22 cellular contexts compared by ENCODE assay signal in genomic region chr12:39603065-39603464, GRCh38. TPM values are rescaled to one million over a fixed set of nuclear protein-coding genes. Genes with fewer than 3 reads are reported as not detected.
A peak's percentile ranks its signal among the peaks of the same experiment; 100 is the strongest.
DNase-seq lines count a peak whose midpoint lies in the region; ATAC-seq, FAIRE-seq and TF ChIP-seq lines count a peak whose summit lies in the region.
"Had no signal": no experiment of that assay in that cellular context is flagged by ENCODE, and none has a peak within 500 bp of the region (broad histone marks: within the 10 kb centered on the region; RNA-seq: fewer than 3 reads in every experiment).

No MANE protein-coding gene starts in this region.

- no peaks in the 10 kb centered on the region for H3K9me3 ChIP-seq in A549
- no peaks in the 10 kb centered on the region for H3K9me3 ChIP-seq in K562 (replicated peaks; ENCODE audit: control insufficient read depth, insufficient read depth, low read depth, low read length)
- no peaks in the 10 kb centered on the region for H3K9me3 ChIP-seq in pancreas
- H3K9me3 ChIP-seq: BLaER1 had no signal

- FAIRE-seq in A549 (lab: Jason Lieb, UNC) (peak; percentile 7), GM18507 (lab: Jason Lieb, UNC) (peak; percentile 62), K562 (lab: Jason Lieb, UNC) (no peak), pancreas (lab: Jason Lieb, UNC) (peak; percentile 79)
- FAIRE-seq: GM12892, GM19239, H1 had no signal

- no peak for TF ChIP-seq POLR2A in A549 (IDR thresholded peaks at IDR 0.05; ENCODE audit: low read length)
- TF ChIP-seq POLR2A in K562 (conservative IDR thresholded peaks at IDR 0.05): no peak

- ATAC-seq in A549: no peak
- ATAC-seq in K562: no peak
- no peak for ATAC-seq in pancreas
- ATAC-seq: CD8-positive, alpha-beta T cell had no signal

- H3K4me3 ChIP-seq in A549 (no peak overlapping the region), K562 (no peak overlapping the region), pancreas (no peak overlapping the region)
- H3K4me3 ChIP-seq: BLaER1, GM23248 had no signal

- POLR2A ChIA-PET in A549 (lab: Yijun Ruan, JAX): no interaction called here
- POLR2A ChIA-PET in K562 (lab: Yijun Ruan, JAX): no interaction called here

- no peak overlapping the region for H3K9ac ChIP-seq in K562 (ENCODE audit: insufficient read depth in 1 of 2, low read depth in 2 of 2, low read length in 2 of 2)
- H3K9ac ChIP-seq: BLaER1, GM23248 had no signal

- intact Hi-C loops in K562 (cut with micrococcal nuclease) (no loop called here), pancreas (cut with DNase I) (no loop called here)

- TF ChIP-seq CTCF in A549 (IDR thresholded peaks at IDR 0.05) (no peak), K562 (IDR thresholded peaks at IDR 0.05 in 2 of 3, conservative IDR thresholded peaks at IDR 0.05 in 1 of 3; ENCODE audit: insufficient read depth in 2 of 3, low read depth in 1 of 3, low read length in 3 of 3) (no peak), pancreas (IDR thresholded peaks at IDR 0.05) (no peak)

- no peak overlapping the region for H2AFZ ChIP-seq in K562 (ENCODE audit: low read depth, low read length)
- H2AFZ ChIP-seq: GM23248 had no signal

- no peak for TF ChIP-seq EP300 in A549 (IDR thresholded peaks at IDR 0.05)
- no peak for TF ChIP-seq EP300 in K562 (IDR thresholded peaks at IDR 0.05; ENCODE audit: low read length)

- DNase-seq in A549 (ENCODE audit: low read depth in 1 of 2, low spot score in 1 of 2) (no peak), GM18507 (ENCODE audit: extremely low spot score, insufficient read length, low read depth) (no peak), K562 (ENCODE audit: extremely low read depth in 1 of 4, low spot score in 3 of 4) (no peak), pancreas (no peak), hippocampal formation (lab: John Stamatoyannopoulos, UW) (no peak)
- no peak for DNase-seq in stimulated activated CD4-positive, alpha-beta T cell treated with anti-CD3 and anti-CD28 coated beads, Interleukin-1b, Interleukin-23, amount 100 ng/mL, for 48 hours
- DNase-seq in activated CD8-positive, alpha-beta memory T cell treated with anti-CD3 and anti-CD28 coated beads, Interleukin-2, amount 50 U/mL, for 4 hours: no peak
- DNase-seq: Caco-2; CD4-positive, CD25-positive, alpha-beta regulatory T cell; CD8-positive, alpha-beta T cell; DMS153; DND-41; GM23248; H7; HFFc6 had no signal

- 0 out of 3 replicates have a peak, but pooled peaks cover 7% of the 10 kb centered on the region for H3K4me1 ChIP-seq in A549
- H3K4me1 ChIP-seq in K562 (replicated peaks in 1 of 2; ENCODE audit: control insufficient read depth in 2 of 2, insufficient read depth in 2 of 2, low read length in 2 of 2): no peaks in the 10 kb centered on the region
- H3K4me1 ChIP-seq in pancreas: no peaks in the 10 kb centered on the region
- H3K4me1 ChIP-seq: BLaER1, Caco-2 had no signal

- H3K36me3 ChIP-seq in K562 (ENCODE audit: control insufficient read depth, insufficient read depth, low read length) (no peaks in the 10 kb centered on the region), pancreas (no peaks in the 10 kb centered on the region)
- H3K36me3 ChIP-seq: BLaER1 had no signal

- H3K27ac ChIP-seq in A549 (no peak overlapping the region), K562 (ENCODE audit: extremely low read depth, low read depth, low read length) (no peak overlapping the region), pancreas (no peak overlapping the region)
- H3K27ac ChIP-seq: BLaER1, C4-2B, GM23248 had no signal

- no TSS peak for BruUV-seq in K562 (replicated peaks; lab: Mats Ljungman, UMichigan)

- in situ Hi-C loops in K562 (cut with MboI): no loop called here

- H3K4me2 ChIP-seq in A549 (no peak overlapping the region), K562 (ENCODE audit: insufficient read depth, low read length) (no peak overlapping the region)
- H3K4me2 ChIP-seq: BLaER1 had no signal

- no peaks in the 10 kb centered on the region for H3K79me2 ChIP-seq in K562 (ENCODE audit: control insufficient read depth, insufficient read depth, low read length)

- H3K27me3 ChIP-seq in K562 (ENCODE audit: control insufficient read depth in 2 of 2, insufficient read depth in 2 of 2, low read length in 2 of 2) (no peaks in the 10 kb centered on the region), pancreas (peaks cover 0 to 8% (median 0%) of the 10 kb centered on the region in 4 donors)
- H3K27me3 ChIP-seq: BLaER1 had no signal

- H3K9me1 ChIP-seq in K562 (ENCODE audit: control insufficient read depth, insufficient read depth, low read length): no peaks in the 10 kb centered on the region

- no peaks in the 10 kb centered on the region for H4K20me1 ChIP-seq in K562 (replicated peaks; ENCODE audit: control insufficient read depth, insufficient read depth, low read length)
- H4K20me1 ChIP-seq: BLaER1 had no signal

- CTCF ChIA-PET in A549 (lab: Yijun Ruan, JAX): no interaction called here
- CTCF ChIA-PET in K562 (lab: Yijun Ruan, JAX; ENCODE audit: low intra/inter-chr PET ratio): no interaction called here

- TF ChIP-seq RAD21 in A549 (conservative IDR thresholded peaks at IDR 0.05 in 1 of 2, IDR thresholded peaks at IDR 0.05 in 1 of 2): no peak
- TF ChIP-seq RAD21 in K562 (CRISPR knock-in tag; conservative IDR thresholded peaks at IDR 0.05 in 1 of 2, IDR thresholded peaks at IDR 0.05 in 1 of 2): no peak

TF ChIP-seq in A549, 52 proteins besides CTCF, POLR2A, EP300 and RAD21:
- TF ChIP-seq MAFK (IDR thresholded peaks at IDR 0.05; ENCODE audit: partially characterized antibody) (peak; percentile 62), HDAC2 (IDR thresholded peaks at IDR 0.05) (no peak)

TF ChIP-seq in K562, 482 proteins besides CTCF, POLR2A, EP300 and RAD21:
- TF ChIP-seq C11orf30 (IDR thresholded peaks at IDR 0.05; ENCODE audit: low read depth) (peak; percentile 72), ZNF316 (IDR thresholded peaks at IDR 0.05) (peak; percentile 83), USF2 (CRISPR knock-in tag; IDR thresholded peaks at IDR 0.05) (no peak), ZNF766 (CRISPR knock-in tag; conservative IDR thresholded peaks at IDR 0.05) (no peak), MAFG (tag; conservative IDR thresholded peaks at IDR 0.05) (peak; percentile 27; the same call in 1 of the 2 replicates), ZFPM2 (CRISPR knock-in tag; IDR thresholded peaks at IDR 0.05) (no peak)

RNA-seq across cellular contexts. Expression of gene ABCD2, which starts 16.5 kb away (rescaled TPM):
- polyA plus RNA-seq in A549 (2011; rRNA removed) (not detected in 2 replicates), A549 (2017; fragmentation: RNase III; extraction: RNeasy Plus Mini Kit Qiagen cat#74134 plus additional on column Dnase treatment) (0.01 TPM in 1 of 3 replicates, not detected in the others), K562 (2011; rRNA removed) (not detected in 2 replicates), K562 (2014; fragmentation: Illumina TruSeq; extraction: Trizol) (0.01 TPM in 1 of 2 replicates, not detected in the other), K562 (2014; fragmentation: Nextera tagmentation; extraction: Ambion mirVana) (under 1 TPM; 0.03 to 0.08 TPM), K562 (2014; rRNA removed) (not detected in 2 replicates), pancreas (under 1 TPM; 0.04 to 0.05 TPM)
- not detected in 2 replicates for polyA plus RNA-seq in A549 (2012; cell fraction: cytosol; rRNA removed)
- not detected in 2 replicates for polyA plus RNA-seq in A549 (2012; cell fraction: nucleus; rRNA removed)
- not detected in 2 replicates for polyA minus RNA-seq in A549 (2011; rRNA and poly(A)+ RNA removed)
- total RNA-seq in K562 (2011; cell fraction: chromatin; rRNA removed; ENCODE audit: low replicate concordance): not detected in 2 replicates
- total RNA-seq in K562 (2011; cell fraction: nucleolus; rRNA removed): not detected in 2 replicates
- total RNA-seq in K562 (2011; cell fraction: nucleoplasm; rRNA removed): not detected in 2 replicates
- total RNA-seq in K562 (2014; rRNA removed) (0.04 TPM in 1 of 2 replicates, not detected in the other), K562 (2014; rRNA removed; fragmentation: Illumina TruSeq; extraction: Trizol) (0.03 and 0.04 TPM in 2 replicates), K562 (2015; rRNA removed; fragmentation: Illumina TruSeq; extraction: Trizol) (0.04 and 0.07 TPM in 2 replicates), K562 (2021) (0.04 TPM in 1 of 2 replicates, not detected in the other), pancreas (under 1 TPM in 5 of 6 donors, not detected in 1; 0.03 to 0.38 (median 0.06) TPM)
- not detected in 2 replicates for polyA plus RNA-seq in K562 (2011; cell fraction: cytosol; rRNA removed)
- not detected in 2 replicates for polyA plus RNA-seq in K562 (2011; cell fraction: nucleus; rRNA removed)
- 0.05 and 0.15 TPM in 2 replicates for polyA plus RNA-seq in K562 (2012)
- 0.03 TPM in 1 of 2 replicates, not detected in the other for polyA minus RNA-seq in K562 (2011; rRNA and poly(A)+ RNA removed)
- polyA minus RNA-seq in K562 (2011; cell fraction: cytosol; rRNA and poly(A)+ RNA removed): not detected in 2 replicates
- polyA minus RNA-seq in K562 (2011; cell fraction: nucleus; rRNA and poly(A)+ RNA removed): not detected in 2 replicates
- total RNA-seq: A172, Caco-2, H1, H7, HFFc6 had no signal
- polyA plus RNA-seq: AG04450, GM23248, H1 had no signal

Comparison
In these comparisons a context has a peak if more than half of its experiments do, and no peak if none do; other contexts are left out.
1. Of the 35 proteins assayed by ChIP-seq in both K562 and A549: peak only in K562: none; only in A549: MAFK; in both: none; in neither: 34.